ENCODE assay signal across 13 cellular contexts in genomic region chr12:128267246-128267622, GRCh38. TPM values are rescaled to one million over a fixed set of nuclear protein-coding genes. Genes with fewer than 3 reads are reported as not detected.
DNase-seq lines count a peak whose midpoint lies in the region; ATAC-seq and TF ChIP-seq lines count a peak whose summit lies in the region.
"Had no signal": no experiment of that assay in that cellular context is flagged by ENCODE, and none has a peak within 500 bp of the region (broad histone marks: within the 10 kb centered on the region; RNA-seq: fewer than 3 reads in every experiment).

No MANE protein-coding gene starts in this region.

- peaks cover 21% of the 10 kb centered on the region for H3K36me3 Mint-ChIP-seq in nephron progenitor cell (ENCODE audit: low read depth)

- H3K9me3 Mint-ChIP-seq in nephron progenitor cell, result peaks cover 28% of the 10 kb centered on the region
- H3K9me3 Mint-ChIP-seq: activated CD4-positive, alpha-beta T cell treated with anti-CD3 and anti-CD28 coated beads, Interleukin-2, amount 10 ng/mL, durations not matched to agents 24 days and 14 days had no signal

- WGBS in heart left ventricle, 4 donors, result 1 to 2% (median 1%) methylated on average over 23 to 55 of the region's 55 CpGs; no CpG with 5 or more reads in 1 of the 4 donors

- no peak overlapping the region for H3K27ac Mint-ChIP-seq in nephron progenitor cell
- H3K27ac Mint-ChIP-seq: activated CD4-positive, alpha-beta T cell treated with anti-CD3 and anti-CD28 coated beads, Interleukin-2, amount 10 ng/mL, durations not matched to agents 24 days and 14 days; dendritic cell treated with granulocyte-macrophage colony-stimulating factor and Interleukin-4, amounts not matched to agents 40 ng/mL and 50 ng/mL, for 4 days had no signal

- in situ Hi-C loops in KBM-7 (cut with MboI; ENCODE audit: low pct_unique_long_range_greater_than_20kb, low sequenced_read_pairs), result no loop called here

- H3K27ac ChIP-seq in heart left ventricle (no peak overlapping the region), upper lobe of right lung (no peak overlapping the region)

- peaks cover 47% of the 10 kb centered on the region for H3K4me1 Mint-ChIP-seq in nephron progenitor cell
- H3K4me1 Mint-ChIP-seq: activated CD4-positive, alpha-beta T cell treated with anti-CD3 and anti-CD28 coated beads, Interleukin-2, amount 10 ng/mL, durations not matched to agents 24 days and 14 days had no signal

- H3K4me1 ChIP-seq in heart left ventricle, result peaks cover 0 to 19% (median 2%) of the 10 kb centered on the region in 12 donors
- peaks cover 9% of the 10 kb centered on the region for H3K4me1 ChIP-seq in upper lobe of right lung

- no peak for TF ChIP-seq CTCF in heart left ventricle (IDR thresholded peaks at IDR 0.05)
- no peak for TF ChIP-seq CTCF in nephron progenitor cell (IDR thresholded peaks at IDR 0.05)
- no peak for TF ChIP-seq CTCF in upper lobe of right lung (IDR thresholded peaks at IDR 0.05)

- H3K4me3 Mint-ChIP-seq in nephron progenitor cell, result peak overlapping the region; percentile 87
- H3K4me3 Mint-ChIP-seq: activated CD4-positive, alpha-beta T cell treated with anti-CD3 and anti-CD28 coated beads, Interleukin-2, amount 10 ng/mL, durations not matched to agents 24 days and 14 days; dendritic cell treated with granulocyte-macrophage colony-stimulating factor and Interleukin-4, amounts not matched to agents 40 ng/mL and 50 ng/mL, for 4 days had no signal

- peak; percentile 63 for DNase-seq in NCI-H748 (lab: John Stamatoyannopoulos, UW; ENCODE audit: unreplicated experiment)
- no peak for DNase-seq in NCI-H748 treated with DMSO at 0.1 percent for 48 hours (lab: John Stamatoyannopoulos, UW)
- no peak for DNase-seq in heart left ventricle
- peak; percentile 68 for DNase-seq in nephron progenitor cell
- DNase-seq in upper lobe of right lung, result no peak
- no peak for DNase-seq in putamen (ENCODE audit: low spot score)
- no peak for DNase-seq in KBM-7
- DNase-seq in activated gamma-delta T cell (lab: John Stamatoyannopoulos, UW), result no peak
- DNase-seq: activated CD4-positive, alpha-beta T cell treated with anti-CD3 and anti-CD28 coated beads, Interleukin-2, amount 10 ng/mL, durations not matched to agents 24 days and 14 days; NCI-H1930; SHP77 treated with DMSO at 0.1 percent for 48 hours; stimulated activated CD4-positive, alpha-beta T cell treated with anti-CD3 and anti-CD28 coated beads, Interleukin-4, amount 100 ng/mL, for 24 hours had no signal

- intact Hi-C loops in heart left ventricle (cut with DNase I) (loop anchor here in 5 of 10 donors (10.0 kb wide), 3 partner anchors 58 to 118 kb away; no protein-coding TSS in a partner anchor), upper lobe of right lung (cut with DNase I) (no loop called here)

- H3K4me3 ChIP-seq in heart left ventricle, result peak overlapping the region in 11 of 12 donors; percentile 24 to 53 (median 40)
- peak overlapping the region; percentile 31 for H3K4me3 ChIP-seq in upper lobe of right lung

- peaks cover 3% of the 10 kb centered on the region for H3K27me3 Mint-ChIP-seq in nephron progenitor cell (ENCODE audit: low read depth, poor library complexity)

- H3K36me3 ChIP-seq in heart left ventricle (no peaks in the 10 kb centered on the region), upper lobe of right lung (no peaks in the 10 kb centered on the region)

- ATAC-seq in heart left ventricle (peak in 1 of 4 donors; percentile 19), upper lobe of right lung (no peak)

- peaks cover 0 to 12% (median 0%) of the 10 kb centered on the region in 12 donors for H3K9me3 ChIP-seq in heart left ventricle
- no peaks in the 10 kb centered on the region for H3K9me3 ChIP-seq in upper lobe of right lung

- H3K27me3 ChIP-seq in heart left ventricle, result peaks cover 8 to 76% (median 49%) of the 10 kb centered on the region in 9 donors
- H3K27me3 ChIP-seq in upper lobe of right lung, result peaks cover 37% of the 10 kb centered on the region

- no peak for TF ChIP-seq POLR2A in heart left ventricle (IDR thresholded peaks at IDR 0.05)

RNA-seq across cellular contexts. Expression of gene TMEM132C, which starts 0.3 kb away (rescaled TPM):
- total RNA-seq in heart left ventricle (1 to 10 TPM in 3 of 9 donors, under 1 TPM in 6; 0.05 to 5.9 (median 0.82) TPM), upper lobe of right lung (0.64 TPM)
- 1 to 10 TPM; 1.2 to 1.5 TPM for polyA plus RNA-seq in heart left ventricle
- total RNA-seq: activated CD4-positive, alpha-beta T cell treated with anti-CD3 and anti-CD28 coated beads, Interleukin-2, amount 10 ng/mL, durations not matched to agents 24 days and 14 days had no signal

Comparison
In these comparisons a context has a peak if more than half of its experiments do, and no peak if none do; other contexts are left out.
1. DNase-seq: peak in NCI-H748 (single experiment) and nephron progenitor cell (single experiment); none in NCI-H748 treated with DMSO at 0.1 percent for 48 hours (single experiment), heart left ventricle (0 of 5), upper lobe of right lung (single experiment), putamen (single experiment), KBM-7 (single experiment) and activated gamma-delta T cell (single experiment).